14 cellular contexts compared by ENCODE assay signal in the genomic region with DNA sequence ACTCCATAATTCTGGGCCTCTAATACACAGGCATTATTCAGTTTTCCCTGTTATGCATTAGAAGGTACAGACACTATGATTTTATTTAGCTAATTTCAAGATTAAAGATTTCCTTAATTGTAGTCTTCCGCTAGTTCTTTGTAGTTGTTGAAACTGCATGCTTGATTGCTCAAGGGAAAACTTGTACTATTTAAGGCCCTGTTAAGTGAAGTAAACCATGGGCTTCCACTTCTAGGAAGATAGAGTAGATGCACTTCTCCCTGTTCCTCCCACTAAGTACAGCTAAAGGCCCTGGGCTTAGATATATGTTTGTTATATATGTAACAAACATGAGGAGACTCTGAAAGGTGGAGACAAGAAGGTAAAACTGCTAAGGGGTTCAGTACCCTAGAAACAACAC.
"Had no signal": no experiment of that assay in that cellular context is flagged by ENCODE, and none has a peak within 500 bp of the region (broad histone marks: within the 10 kb centered on the region; RNA-seq: fewer than 3 reads in every experiment).

No MANE protein-coding gene starts in this region.

- H3K27me3 Mint-ChIP-seq: activated T-cell treated with anti-CD3 and anti-CD28 coated beads, Interleukin-2, amount 50 U/mL, for 24 hours had no signal

- H3K4me3 Mint-ChIP-seq: activated T-cell treated with anti-CD3 and anti-CD28 coated beads, Interleukin-2, amount 50 U/mL, for 24 hours; immature natural killer cell; natural killer cell; stimulated activated naive B cell treated with anti-CD40 and anti-IgM and Interleukin-4, amounts not matched to agents 10 μg/mL and 1 μg/mL and 100 μg/mL, for 72 hours had no signal

- H3K27ac Mint-ChIP-seq: activated T-cell treated with anti-CD3 and anti-CD28 coated beads, Interleukin-2, amount 50 U/mL, for 24 hours; immature natural killer cell; natural killer cell; progenitor cell of endocrine pancreas; stimulated activated naive B cell treated with anti-CD40 and anti-IgM and Interleukin-4, amounts not matched to agents 10 μg/mL and 1 μg/mL and 100 μg/mL, for 72 hours had no signal

- H3K36me3 Mint-ChIP-seq: immature natural killer cell; natural killer cell; stimulated activated naive B cell treated with anti-CD40 and anti-IgM and Interleukin-4, amounts not matched to agents 10 μg/mL and 1 μg/mL and 100 μg/mL, for 72 hours had no signal

- ATAC-seq: activated CD4-positive, CD25-positive, alpha-beta regulatory T cell treated with anti-CD3 and anti-CD28 coated beads, Interleukin-2, amount 50 U/mL, for 24 hours; mucosa of descending colon; natural killer cell; right lobe of liver had no signal

- H3K4me1 Mint-ChIP-seq: immature natural killer cell, natural killer cell had no signal

- H3K9me3 Mint-ChIP-seq: activated T-cell treated with anti-CD3 and anti-CD28 coated beads, Interleukin-2, amount 50 U/mL, for 24 hours; natural killer cell; stimulated activated naive B cell treated with anti-CD40 and anti-IgM and Interleukin-4, amounts not matched to agents 10 μg/mL and 1 μg/mL and 100 μg/mL, for 72 hours had no signal

- DNase-seq: activated CD4-positive, alpha-beta T cell treated with anti-CD3 and anti-CD28 coated beads, Interleukin-2, amount 50 U/mL, for 4 hours; activated gamma-delta T cell; activated T-cell treated with anti-CD3 and anti-CD28 coated beads, Interleukin-2, amount 50 U/mL, for 24 hours; dorsolateral prefrontal cortex; immature natural killer cell; mucosa of descending colon; natural killer cell; occipital lobe; right lobe of liver; stimulated activated CD4-positive, alpha-beta T cell treated with anti-CD3 and anti-CD28 coated beads, Interleukin-2, amount 100 ng/mL, for 24 hours; stimulated activated naive B cell treated with anti-CD40 and anti-IgM and Interleukin-4, amounts not matched to agents 10 μg/mL and 1 μg/mL and 100 μg/mL, for 72 hours; trophoblast cell had no signal
